In genomic region chr1:159172599-159173291, GRCh38 we compare ENCODE assay signal across 11 cellular contexts. TPM values are rescaled to one million over a fixed set of nuclear protein-coding genes. Genes with fewer than 3 reads are reported as not detected.
DNase-seq lines count a peak whose midpoint lies in the region; ATAC-seq and TF ChIP-seq lines count a peak whose summit lies in the region.
"Had no signal": no experiment of that assay in that cellular context is flagged by ENCODE, and none has a peak within 500 bp of the region (broad histone marks: within the 10 kb centered on the region; RNA-seq: fewer than 3 reads in every experiment).

No MANE protein-coding gene starts in this region.

- in situ Hi-C loops in GM13977 (cut with MboI; ENCODE audit: low pct_unique_long_range_greater_than_20kb, low sequenced_read_pairs, unreplicated experiment) = no loop called here
- in situ Hi-C loops in astrocyte of the cerebellum (cut with HindIII; ENCODE audit: low sequenced_read_pairs) = no loop called here

- H3K4me3 ChIP-seq in astrocyte of the cerebellum (ENCODE audit: low read depth, low read length) (peak overlapping the region; percentile 37), BE2C (ENCODE audit: low read depth, low read length) (no peak overlapping the region)

- TF ChIP-seq CTCF in GM13977 (IDR thresholded peaks at IDR 0.05; ENCODE audit: extremely low read depth, insufficient read depth, missing control alignments) = no peak
- TF ChIP-seq CTCF in astrocyte of the cerebellum (IDR thresholded peaks at IDR 0.05; ENCODE audit: low read depth, low read length, missing control alignments) = no peak
- no peak for TF ChIP-seq CTCF in BE2C (IDR thresholded peaks at IDR 0.05; ENCODE audit: low read depth, low read length)

- no peak for ATAC-seq in GM21723 (IDR thresholded peaks at IDR 0.05; ENCODE audit: unreplicated experiment)
- ATAC-seq: left colon had no signal

- H3K36me3 ChIP-seq in BE2C = no peaks in the 10 kb centered on the region

- H3K27me3 ChIP-seq in BE2C = peaks cover 16% of the 10 kb centered on the region

- H3K4me1 ChIP-seq in BE2C = no peaks in the 10 kb centered on the region

- H3K9me3 ChIP-seq in BE2C = no peaks in the 10 kb centered on the region
- H3K9me3 ChIP-seq: testis had no signal

- DNase-seq in GM13977 (ENCODE audit: low spot score) (peak; percentile 15), astrocyte of the cerebellum (ENCODE audit: low read depth) (no peak), iPS DF 19.7 (ENCODE audit: low read depth, low spot score) (peak; percentile 70), retina (peak; percentile 84), hepatic stellate cell (ENCODE audit: low spot score) (no peak), BE2C (no peak), NCI-H774 (lab: John Stamatoyannopoulos, UW) (no peak)
- DNase-seq: NCI-H2029 treated with DMSO at 0.1 percent for 48 hours had no signal

RNA-seq across cellular contexts. Expression of gene CADM3, which starts 1.3 kb away (rescaled TPM):
- polyA plus RNA-seq in BE2C (2012; ENCODE audit: insufficient read depth, insufficient read length, low read depth) = 1.2 TPM

RNA-seq across cellular contexts. Expression of gene ACKR1, which starts 31.9 kb away (rescaled TPM):
- polyA plus RNA-seq in BE2C (2012; ENCODE audit: insufficient read depth, insufficient read length, low read depth) = not detected

Comparison
In these comparisons a context has a peak if more than half of its experiments do, and no peak if none do; other contexts are left out.
1. DNase-seq: peak in GM13977 (single experiment), iPS DF 19.7 (single experiment) and retina (single experiment); none in astrocyte of the cerebellum (single experiment), hepatic stellate cell (single experiment), BE2C (single experiment) and NCI-H774 (single experiment).